25 cellular contexts compared by ENCODE assay signal in the genomic region with DNA sequence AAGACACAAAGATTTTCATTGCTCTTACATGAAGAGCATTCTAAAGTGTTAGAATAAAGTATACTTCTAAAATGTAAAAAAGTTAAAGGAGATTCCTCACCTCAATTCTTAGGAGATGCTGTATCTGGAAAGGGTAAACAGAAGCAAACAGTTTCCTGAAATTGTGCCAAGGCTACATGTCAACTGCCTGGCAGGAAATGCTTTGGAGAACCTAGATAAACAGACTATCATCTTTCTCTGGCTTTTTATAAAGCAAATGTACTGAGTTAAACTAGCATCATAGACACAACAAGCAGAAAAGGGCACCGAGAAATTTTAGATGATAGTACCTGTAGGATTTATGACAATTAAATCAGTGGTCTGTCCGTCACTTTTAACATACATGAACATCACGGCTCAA. TPM values are rescaled to one million over a fixed set of nuclear protein-coding genes. Genes with fewer than 3 reads are reported as not detected.
DNase-seq lines count a peak whose midpoint lies in the region; ATAC-seq and TF ChIP-seq lines count a peak whose summit lies in the region.
"Had no signal": no experiment of that assay in that cellular context is flagged by ENCODE, and none has a peak within 500 bp of the region (broad histone marks: within the 10 kb centered on the region; RNA-seq: fewer than 3 reads in every experiment).

No MANE protein-coding gene starts in this region.

- peak; percentile 27; the same call in 1 of the 2 replicates for ATAC-seq in PC-3
- no peak for ATAC-seq in GM19463 (IDR thresholded peaks at IDR 0.05; ENCODE audit: unreplicated experiment)
- no peak for ATAC-seq in GM18858 (IDR thresholded peaks at IDR 0.05; ENCODE audit: unreplicated experiment)
- ATAC-seq: natural killer cell treated with Interleukin-12 subunit alpha and Interleukin-12 subunit beta and Interleukin-15 and Interleukin-18, amount 100 ng/mL, for 72 hours; WTC11 had no signal

- H3K4me2 ChIP-seq in PC-3 (ENCODE audit: low read length) (0 out of 2 replicates have a peak overlapping the region, but pooled peaks have one; percentile 16), mesenchymal stem cell (ENCODE audit: low read length, poor library complexity, severe bottlenecking) (no peak overlapping the region)

- DNase-seq in NCI-H2107 treated with DMSO at 0.1 percent for 48 hours (lab: John Stamatoyannopoulos, UW; ENCODE audit: unreplicated experiment) (peak; percentile 16), NCI-H2107 (lab: John Stamatoyannopoulos, UW) (no peak), NCI-H2029 (lab: John Stamatoyannopoulos, UW) (peak; percentile 74), PC-3 (peak; percentile 48), mesenchymal stem cell (peak; percentile 29)
- no peak for DNase-seq in activated CD4-positive, alpha-beta T cell treated with anti-CD3 and anti-CD28 coated beads for 1 hour
- DNase-seq: 8988T; activated naive CD4-positive, alpha-beta T cell treated with anti-CD3 and anti-CD28 coated beads for 36 hours; amniotic stem cell; effector CD8-positive, alpha-beta T cell; H7; NCI-H1417; NCI-H2081 treated with DMSO at 0.1 percent for 48 hours had no signal

- no peaks in the 10 kb centered on the region for H3F3A ChIP-seq in PC-3 (ENCODE audit: low read length, unreplicated experiment)

- H3K36me3 ChIP-seq in PC-3 (ENCODE audit: low read depth, low read length) (no peaks in the 10 kb centered on the region), mesenchymal stem cell (ENCODE audit: control insufficient read depth in 1 of 2, insufficient read depth in 2 of 2, low read depth in 1 of 2, low read length in 2 of 2) (no peaks in the 10 kb centered on the region)
- H3K36me3 ChIP-seq: breast epithelium, thoracic aorta had no signal

- no peaks in the 10 kb centered on the region for H4K20me1 ChIP-seq in PC-3 (ENCODE audit: low read length)

- H3K79me1 ChIP-seq in mesenchymal stem cell (replicated peaks; ENCODE audit: low read length, poor library complexity, severe bottlenecking): no peaks in the 10 kb centered on the region

- no peaks in the 10 kb centered on the region for H3K79me2 ChIP-seq in PC-3 (ENCODE audit: low read length)

- no peak overlapping the region for H3K4ac ChIP-seq in mesenchymal stem cell (ENCODE audit: low read depth in 1 of 2, low read length in 2 of 2)

- H2AFZ ChIP-seq in PC-3 (ENCODE audit: low read length) (no peak overlapping the region), mesenchymal stem cell (ENCODE audit: low read depth, low read length) (no peak overlapping the region)

- H3K9ac ChIP-seq in PC-3 (ENCODE audit: low read length) (no peak overlapping the region), mesenchymal stem cell (ENCODE audit: low read length) (no peak overlapping the region)

- CTCF ChIA-PET in PC-3 (lab: Charles Lee): no interaction called here

- H3K27ac ChIP-seq in PC-3 (ENCODE audit: low read length): no peak overlapping the region
- no peak overlapping the region for H3K27ac ChIP-seq in mesenchymal stem cell (ENCODE audit: low read length, poor library complexity, severe bottlenecking)
- H3K27ac ChIP-seq: breast epithelium, thoracic aorta had no signal

- no peak overlapping the region for H4K8ac ChIP-seq in mesenchymal stem cell (ENCODE audit: low read length)

- H3K27me3 ChIP-seq in PC-3 (ENCODE audit: low read length) (no peaks in the 10 kb centered on the region), mesenchymal stem cell (ENCODE audit: control insufficient read depth in 1 of 2, insufficient read depth in 1 of 2, low read length in 2 of 2) (no peaks in the 10 kb centered on the region)
- H3K27me3 ChIP-seq: breast epithelium had no signal

- intact Hi-C loops in PC-3 (cut with micrococcal nuclease): no loop called here

- TF ChIP-seq CTCF in PC-3 (conservative IDR thresholded peaks at IDR 0.05; ENCODE audit: low read depth, low read length): no peak

- BruUV-seq in PC-3 (replicated peaks; lab: Mats Ljungman, UMichigan): no TSS peak

- POLR2A ChIA-PET in PC-3 (lab: Charles Lee; ENCODE audit: unreplicated experiment): no interaction called here

- H2BK12ac ChIP-seq in mesenchymal stem cell (ENCODE audit: low read length in 2 of 2): no peak overlapping the region

- H2BK5ac ChIP-seq in mesenchymal stem cell (ENCODE audit: low read depth, low read length, poor library complexity, severe bottlenecking): no peak overlapping the region

- 60% methylated on average over 1 of the region's 3 CpGs for WGBS in mesenchymal stem cell

- H3K4me3 ChIP-seq in PC-3 (ENCODE audit: low read length) (no peak overlapping the region), mesenchymal stem cell (ENCODE audit: insufficient read depth in 1 of 2, low read depth in 1 of 2, low read length in 2 of 2) (no peak overlapping the region)
- H3K4me3 ChIP-seq: breast epithelium, thoracic aorta had no signal

- no peak overlapping the region for H3K23ac ChIP-seq in mesenchymal stem cell (ENCODE audit: low read length in 2 of 2)

- H3K18ac ChIP-seq in mesenchymal stem cell (ENCODE audit: low read depth in 1 of 2, low read length in 2 of 2): no peak overlapping the region

- no peaks in the 10 kb centered on the region for H3K9me3 ChIP-seq in PC-3 (ENCODE audit: low read length)
- no peaks in the 10 kb centered on the region for H3K9me3 ChIP-seq in mesenchymal stem cell (ENCODE audit: control insufficient read depth, low read length)
- H3K9me3 ChIP-seq: thoracic aorta had no signal

- no peaks in the 10 kb centered on the region for H3K9me2 ChIP-seq in PC-3 (replicated peaks; ENCODE audit: low read length)

- no peak overlapping the region for H2BK15ac ChIP-seq in mesenchymal stem cell (ENCODE audit: low read depth, poor library complexity, severe bottlenecking)

- H4K91ac ChIP-seq in mesenchymal stem cell (ENCODE audit: low read length): no peak overlapping the region

- H2AK5ac ChIP-seq in mesenchymal stem cell (ENCODE audit: low read length, severe bottlenecking): no peak overlapping the region

- no peak overlapping the region for H2BK120ac ChIP-seq in mesenchymal stem cell (ENCODE audit: low read depth, low read length)

- H3K4me1 ChIP-seq in PC-3 (ENCODE audit: insufficient read depth, low read length) (peaks cover 8% of the 10 kb centered on the region), mesenchymal stem cell (ENCODE audit: control insufficient read depth, insufficient read depth, low read depth, low read length) (no peaks in the 10 kb centered on the region)
- H3K4me1 ChIP-seq: breast epithelium had no signal

- H3K14ac ChIP-seq in mesenchymal stem cell (ENCODE audit: low read length in 2 of 2): no peak overlapping the region

RNA-seq across cellular contexts. Expression of a gene that starts 24.7 kb away (rescaled TPM):
- 25.3 and 29.5 TPM in 2 replicates for total RNA-seq in PC-3 (2014; rRNA removed)
- 31.4 TPM for polyA plus RNA-seq in mesenchymal stem cell (2013, experiment 1 of 2)
- polyA plus RNA-seq in mesenchymal stem cell (2013, experiment 2 of 2): 30.7 TPM

RNA-seq across cellular contexts. Expression of a gene that starts 46.4 kb away (rescaled TPM):
- not detected in 2 replicates for total RNA-seq in PC-3 (2014; rRNA removed)
- not detected for polyA plus RNA-seq in mesenchymal stem cell (2013, experiment 1 of 2)
- not detected for polyA plus RNA-seq in mesenchymal stem cell (2013, experiment 2 of 2)
- total RNA-seq: activated naive CD4-positive, alpha-beta T cell treated with anti-CD3 and anti-CD28 coated beads for 36 hours; breast epithelium; epithelial cell of proximal tubule; H7; kidney epithelial cell; lower leg skin; natural killer cell treated with Interleukin-12 subunit alpha and Interleukin-12 subunit beta and Interleukin-15 and Interleukin-18, amount 100 ng/mL, for 72 hours; osteoblast; thoracic aorta had no signal
- polyA plus RNA-seq: CD14-positive monocyte, IgD-negative memory B cell had no signal

RNA-seq across cellular contexts. Expression of a gene that starts 56.5 kb away (rescaled TPM):
- not detected in 2 replicates for total RNA-seq in PC-3 (2014; rRNA removed)
- not detected for polyA plus RNA-seq in mesenchymal stem cell (2013, experiment 1 of 2)
- not detected for polyA plus RNA-seq in mesenchymal stem cell (2013, experiment 2 of 2)
- total RNA-seq: activated naive CD4-positive, alpha-beta T cell treated with anti-CD3 and anti-CD28 coated beads for 36 hours; breast epithelium; epithelial cell of proximal tubule; H7; kidney epithelial cell; lower leg skin; natural killer cell treated with Interleukin-12 subunit alpha and Interleukin-12 subunit beta and Interleukin-15 and Interleukin-18, amount 100 ng/mL, for 72 hours; osteoblast; thoracic aorta; WTC11 had no signal
- polyA plus RNA-seq: CD14-positive monocyte, IgD-negative memory B cell had no signal

Comparison
In these comparisons a context has a peak if more than half of its experiments do, and no peak if none do; other contexts are left out.
1. DNase-seq: peak in NCI-H2107 treated with DMSO at 0.1 percent for 48 hours (single experiment), NCI-H2029 (single experiment), PC-3 (single experiment) and mesenchymal stem cell (single experiment); none in NCI-H2107 (single experiment) and activated CD4-positive, alpha-beta T cell treated with anti-CD3 and anti-CD28 coated beads for 1 hour (single experiment).